Comparison of ENCODE assay signal across 8 cellular contexts in genomic region chr19:12365094-12365371, GRCh38. TPM values are rescaled to one million over a fixed set of nuclear protein-coding genes. Genes with fewer than 3 reads are reported as not detected.
DNase-seq lines count a peak whose midpoint lies in the region; ATAC-seq and TF ChIP-seq lines count a peak whose summit lies in the region.

No MANE protein-coding gene starts in this region.

- peak overlapping the region; percentile 41 for H3K27ac ChIP-seq in CD4-positive, alpha-beta memory T cell (ENCODE audit: low read depth, low read length)

- H3K27me3 Mint-ChIP-seq in CD4-positive, alpha-beta memory T cell, result peaks cover 3 to 5% of the 10 kb centered on the region in 2 donors
- H3K27me3 Mint-ChIP-seq in WTC11 (ENCODE audit: low read depth), result peaks cover 23% of the 10 kb centered on the region

- peak overlapping the region; percentile 90 to 96 (median 92) for H3K4me3 Mint-ChIP-seq in CD4-positive, alpha-beta memory T cell
- peak overlapping the region; percentile 96 for H3K4me3 Mint-ChIP-seq in WTC11

- peak overlapping the region; percentile 62 to 69 for H3K4me3 ChIP-seq in CD4-positive, alpha-beta memory T cell (ENCODE audit: low read length in 2 of 2)
- H3K4me3 ChIP-seq in HFF-Myc (replicated peaks; ENCODE audit: low read depth, low read length), result peak overlapping the region; percentile 46
- peak overlapping the region; percentile 92 for H3K4me3 ChIP-seq in fibroblast of the aortic adventitia (ENCODE audit: low read depth, low read length)

- H3K4me1 ChIP-seq in CD4-positive, alpha-beta memory T cell (ENCODE audit: insufficient read depth, low read length), result peaks cover 17% of the 10 kb centered on the region

- POLR2A ChIA-PET in CD4-positive, alpha-beta memory T cell (lab: Charles Lee; ENCODE audit: partially characterized antibody), result interaction anchor here (0.7 to 2.0 kb wide), 8 partner anchors 32 to 377 kb away, joined by 3 to 23 read pairs (median 5); partner anchors contain the start of genes ZNF20, ZNF44, ZNF443 and ZNF563
- POLR2A ChIA-PET in WTC11 (lab: Charles Lee), result interaction anchor here (0.6 to 1.5 kb wide), 11 partner anchors 32 to 225 kb away, joined by 3 to 10 read pairs (median 5); partner anchors contain the start of genes ZNF136, ZNF20, ZNF44 and ZNF443

- no peaks in the 10 kb centered on the region for H3K36me3 ChIP-seq in CD4-positive, alpha-beta memory T cell (ENCODE audit: insufficient read depth, low read length)

- peaks cover 0 to 5% of the 10 kb centered on the region in 2 donors for H3K36me3 Mint-ChIP-seq in CD4-positive, alpha-beta memory T cell
- H3K36me3 Mint-ChIP-seq in WTC11, result peaks cover 30% of the 10 kb centered on the region

- peak overlapping the region in 3 of 7 donors; percentile 70 to 90 (median 88) for H3K27ac Mint-ChIP-seq in CD4-positive, alpha-beta memory T cell
- no peak overlapping the region for H3K27ac Mint-ChIP-seq in WTC11

- peaks cover 0 to 11% (median under 1%) of the 10 kb centered on the region in 8 donors for H3K9me3 Mint-ChIP-seq in CD4-positive, alpha-beta memory T cell
- peaks cover 26% of the 10 kb centered on the region for H3K9me3 Mint-ChIP-seq in WTC11

- intact Hi-C loops in CD4-positive, alpha-beta memory T cell (cut with micrococcal nuclease), result loop anchor here (2.0 to 5.0 kb wide), 3 partner anchors 32 to 76 kb away; partner anchors contain the start of genes ZNF443, ZNF563 and ZNF799

- no peaks in the 10 kb centered on the region for H3K27me3 ChIP-seq in CD4-positive, alpha-beta memory T cell (ENCODE audit: insufficient read depth, low read length)

- peak; percentile 11 for ATAC-seq in WTC11
- ATAC-seq in HG02973 (IDR thresholded peaks at IDR 0.05; ENCODE audit: unreplicated experiment), result no peak

- no peak for DNase-seq in CD4-positive, alpha-beta memory T cell
- DNase-seq in HFF-Myc (ENCODE audit: extremely low read depth, low read depth) (no peak), WTC11 (ENCODE audit: low spot score) (no peak), fibroblast of the aortic adventitia (ENCODE audit: low read depth) (peak; percentile 38), occipital lobe (lab: John Stamatoyannopoulos, UW) (peak; percentile 36), DMS79 treated with DMSO at 0.1 percent for 48 hours (lab: John Stamatoyannopoulos, UW) (no peak), GF-D8 (lab: John Stamatoyannopoulos, UW) (no peak)

- H3K9me3 ChIP-seq in CD4-positive, alpha-beta memory T cell (ENCODE audit: control insufficient read depth in 1 of 2, low read length in 2 of 2), result no peaks in the 10 kb centered on the region

- H3K4me1 Mint-ChIP-seq in CD4-positive, alpha-beta memory T cell, result peaks cover 9 to 29% (median 20%) of the 10 kb centered on the region in 4 donors
- peaks cover 10% of the 10 kb centered on the region for H3K4me1 Mint-ChIP-seq in WTC11

- TF ChIP-seq CTCF in HFF-Myc (IDR thresholded peaks at IDR 0.05; ENCODE audit: low read depth, low read length, missing control alignments), result no peak
- TF ChIP-seq CTCF in WTC11 (IDR thresholded peaks at IDR 0.05), result no peak
- no peak for TF ChIP-seq CTCF in fibroblast of the aortic adventitia (IDR thresholded peaks at IDR 0.05; ENCODE audit: insufficient read depth, low read length)

- CTCF ChIA-PET in CD4-positive, alpha-beta memory T cell (lab: Charles Lee; ENCODE audit: partially characterized antibody), result interaction anchor here (0.7 to 1.3 kb wide), 4 partner anchors 18 to 401 kb away, joined by 3 to 5 read pairs (median 3); partner anchors contain the start of gene ZNF563
- CTCF ChIA-PET in WTC11 (lab: Charles Lee), result interaction anchor here (0.6 to 1.7 kb wide), 26 partner anchors 9 to 486 kb away, joined by 3 to 12 read pairs (median 4); partner anchors contain the start of genes ZNF20, ZNF44, ZNF443 and ZNF563

TF ChIP-seq in WTC11, 78 proteins besides CTCF, POLR2A, EP300 and RAD21:
- TF ChIP-seq TP53 (CRISPR knock-in tag; IDR thresholded peaks at IDR 0.05) (no peak), NFATC4 (CRISPR knock-in tag; IDR thresholded peaks at IDR 0.05) (no peak), MAX (CRISPR knock-in tag; IDR thresholded peaks at IDR 0.05) (no peak), PRRX2 (CRISPR knock-in tag; IDR thresholded peaks at IDR 0.05) (no peak), IRF1 (CRISPR knock-in tag; IDR thresholded peaks at IDR 0.05) (no peak), ETV6 (CRISPR knock-in tag; IDR thresholded peaks at IDR 0.05) (no peak), PRDM15 (CRISPR knock-in tag; IDR thresholded peaks at IDR 0.05) (peak; percentile 28; the same call in 1 of the 2 replicates)

RNA-seq across cellular contexts. Expression of gene ZNF442, which starts 0.5 kb away (rescaled TPM):
- total RNA-seq in CD4-positive, alpha-beta memory T cell, result 1 to 10 TPM; 2.5 to 3.8 TPM
- 1 to 10 TPM in 1 of 2 donors, under 1 TPM in 1; 0.75 to 1.4 TPM for polyA plus RNA-seq in CD4-positive, alpha-beta memory T cell
- total RNA-seq in WTC11 (2021), result 1.9 to 4.0 TPM (median 2.4 TPM) in 3 replicates
- 0.90 and 0.98 TPM in 2 replicates for total RNA-seq in fibroblast of the aortic adventitia (ENCODE audit: low replicate concordance)
- total RNA-seq in occipital lobe, result 5.9 TPM

RNA-seq across cellular contexts. Expression of gene ZNF563, which starts 31.6 kb away (rescaled TPM):
- 10 to 100 TPM; 15.0 to 15.6 TPM for total RNA-seq in CD4-positive, alpha-beta memory T cell
- polyA plus RNA-seq in CD4-positive, alpha-beta memory T cell, result 1 to 10 TPM; 5.4 to 6.9 TPM
- total RNA-seq in WTC11 (2021) (4.5 to 5.6 TPM (median 4.5 TPM) in 3 replicates), fibroblast of the aortic adventitia (ENCODE audit: low replicate concordance) (1.6 and 4.0 TPM in 2 replicates), occipital lobe (1.9 TPM)

RNA-seq across cellular contexts. Expression of gene ZNF799, which starts 36.0 kb away (rescaled TPM):
- 10 to 100 TPM; 10.1 to 10.3 TPM for total RNA-seq in CD4-positive, alpha-beta memory T cell
- polyA plus RNA-seq in CD4-positive, alpha-beta memory T cell, result 1 to 10 TPM; 6.3 to 6.6 TPM
- 3.7 to 4.4 TPM (median 4.0 TPM) in 3 replicates for total RNA-seq in WTC11 (2021)
- 2.4 and 3.8 TPM in 2 replicates for total RNA-seq in fibroblast of the aortic adventitia (ENCODE audit: low replicate concordance)
- total RNA-seq in occipital lobe, result 7.2 TPM

Comparison
In these comparisons a context has a peak if more than half of its experiments do, and no peak if none do; other contexts are left out.
1. DNase-seq: peak in fibroblast of the aortic adventitia (single experiment) and occipital lobe (single experiment); none in CD4-positive, alpha-beta memory T cell (0 of 5), HFF-Myc (single experiment), WTC11 (single experiment), DMS79 treated with DMSO at 0.1 percent for 48 hours (single experiment) and GF-D8 (single experiment).
2. Peak in every context shown above with its lines, with median percentiles within 50 percentile points of each other: H3K4me3 ChIP-seq.